ENCODE assay signal across 1 cellular context in the genomic region with DNA sequence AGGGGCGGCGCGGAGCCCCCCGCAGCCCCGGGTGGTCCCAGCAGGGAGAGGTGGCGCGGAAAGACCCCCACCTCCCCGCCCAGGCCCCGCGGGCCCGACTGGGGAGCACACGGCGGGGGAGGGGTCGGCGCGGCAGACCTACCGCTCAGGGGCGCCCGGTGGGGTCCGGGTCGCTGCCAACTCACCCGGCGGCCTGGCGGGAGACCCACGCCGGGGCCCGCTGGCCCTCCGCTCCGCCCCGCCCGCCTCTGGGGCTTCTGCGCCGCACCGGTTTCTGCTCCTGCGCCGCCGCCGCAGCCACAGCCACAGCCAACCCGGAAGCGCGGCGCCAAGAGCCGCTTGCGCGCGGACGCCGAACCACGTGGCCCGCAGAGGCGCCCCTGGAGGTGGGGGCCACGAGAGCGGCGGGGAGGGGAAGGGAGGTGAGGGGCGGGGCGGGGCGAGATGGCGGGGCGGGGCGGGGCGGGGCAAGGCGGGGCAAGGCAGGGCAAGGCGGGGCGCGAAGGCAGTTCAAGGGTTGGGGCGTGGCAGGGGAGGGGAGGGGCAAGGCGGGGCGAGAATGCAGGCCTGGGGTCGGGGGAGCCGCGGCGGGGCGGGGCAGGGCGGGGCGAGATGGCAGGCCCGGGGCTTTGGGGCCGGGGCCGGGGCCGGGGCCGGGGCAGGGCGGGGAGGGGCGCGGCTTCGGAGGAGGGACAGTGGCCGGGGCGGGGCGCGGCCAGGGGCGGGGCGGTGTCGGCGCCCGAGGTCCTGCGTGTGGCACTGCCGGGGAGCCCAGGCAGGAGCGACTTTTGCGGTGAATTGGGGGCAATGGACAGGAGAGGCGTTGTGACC.
TF ChIP-seq lines count a peak whose summit lies in the region.

Gene ZBTB24 (minus strand): TSS at position 307 of the 831 bp plus-strand sequence. CDS start 1,193 bp downstream, outside the sequence.

TF ChIP-seq in K562, 482 proteins besides CTCF, POLR2A, EP300 and RAD21 (continued from another document and continues in another):
- TF ChIP-seq, protein P1, sequence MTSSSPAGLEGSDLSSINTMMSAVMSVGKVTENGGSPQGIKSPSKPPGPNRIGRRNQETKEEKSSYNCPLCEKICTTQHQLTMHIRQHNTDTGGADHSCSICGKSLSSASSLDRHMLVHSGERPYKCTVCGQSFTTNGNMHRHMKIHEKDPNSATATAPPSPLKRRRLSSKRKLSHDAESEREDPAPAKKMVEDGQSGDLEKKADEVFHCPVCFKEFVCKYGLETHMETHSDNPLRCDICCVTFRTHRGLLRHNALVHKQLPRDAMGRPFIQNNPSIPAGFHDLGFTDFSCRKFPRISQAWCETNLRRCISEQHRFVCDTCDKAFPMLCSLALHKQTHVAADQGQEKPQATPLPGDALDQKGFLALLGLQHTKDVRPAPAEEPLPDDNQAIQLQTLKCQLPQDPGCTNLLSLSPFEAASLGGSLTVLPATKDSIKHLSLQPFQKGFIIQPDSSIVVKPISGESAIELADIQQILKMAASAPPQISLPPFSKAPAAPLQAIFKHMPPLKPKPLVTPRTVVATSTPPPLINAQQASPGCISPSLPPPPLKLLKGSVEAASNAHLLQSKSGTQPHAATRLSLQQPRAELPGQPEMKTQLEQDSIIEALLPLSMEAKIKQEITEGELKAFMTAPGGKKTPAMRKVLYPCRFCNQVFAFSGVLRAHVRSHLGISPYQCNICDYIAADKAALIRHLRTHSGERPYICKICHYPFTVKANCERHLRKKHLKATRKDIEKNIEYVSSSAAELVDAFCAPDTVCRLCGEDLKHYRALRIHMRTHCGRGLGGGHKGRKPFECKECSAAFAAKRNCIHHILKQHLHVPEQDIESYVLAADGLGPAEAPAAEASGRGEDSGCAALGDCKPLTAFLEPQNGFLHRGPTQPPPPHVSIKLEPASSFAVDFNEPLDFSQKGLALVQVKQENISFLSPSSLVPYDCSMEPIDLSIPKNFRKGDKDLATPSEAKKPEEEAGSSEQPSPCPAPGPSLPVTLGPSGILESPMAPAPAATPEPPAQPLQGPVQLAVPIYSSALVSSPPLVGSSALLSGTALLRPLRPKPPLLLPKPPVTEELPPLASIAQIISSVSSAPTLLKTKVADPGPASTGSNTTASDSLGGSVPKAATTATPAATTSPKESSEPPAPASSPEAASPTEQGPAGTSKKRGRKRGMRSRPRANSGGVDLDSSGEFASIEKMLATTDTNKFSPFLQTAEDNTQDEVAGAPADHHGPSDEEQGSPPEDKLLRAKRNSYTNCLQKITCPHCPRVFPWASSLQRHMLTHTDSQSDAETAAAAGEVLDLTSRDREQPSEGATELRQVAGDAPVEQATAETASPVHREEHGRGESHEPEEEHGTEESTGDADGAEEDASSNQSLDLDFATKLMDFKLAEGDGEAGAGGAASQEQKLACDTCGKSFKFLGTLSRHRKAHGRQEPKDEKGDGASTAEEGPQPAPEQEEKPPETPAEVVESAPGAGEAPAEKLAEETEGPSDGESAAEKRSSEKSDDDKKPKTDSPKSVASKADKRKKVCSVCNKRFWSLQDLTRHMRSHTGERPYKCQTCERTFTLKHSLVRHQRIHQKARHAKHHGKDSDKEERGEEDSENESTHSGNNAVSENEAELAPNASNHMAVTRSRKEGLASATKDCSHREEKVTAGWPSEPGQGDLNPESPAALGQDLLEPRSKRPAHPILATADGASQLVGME (CRISPR knock-in tag; IDR thresholded peaks at IDR 0.05), result no peak
- peak; percentile 60 for TF ChIP-seq CCNT2 (IDR thresholded peaks at IDR 0.05; ENCODE audit: borderline replicate concordance, extremely low read depth, insufficient read length, low read depth, low read length)
- no peak for TF ChIP-seq CREM (IDR thresholded peaks at IDR 0.05; ENCODE audit: low read depth)
- TF ChIP-seq IFI16 (CRISPR knock-in tag; IDR thresholded peaks at IDR 0.05), result no peak
- no peak for TF ChIP-seq COPS2 (conservative IDR thresholded peaks at IDR 0.05)
- TF ChIP-seq SIN3B (IDR thresholded peaks at IDR 0.05; ENCODE audit: low read depth), result peak; percentile 41; the same call in 1 of the 2 replicates
- no peak for TF ChIP-seq E2F5 (CRISPR knock-in tag; IDR thresholded peaks at IDR 0.05)
- no peak for TF ChIP-seq HBP1 (CRISPR knock-in tag; IDR thresholded peaks at IDR 0.05)
- no peak for TF ChIP-seq RBM39 (optimal IDR thresholded peaks at IDR 0.05; ENCODE audit: low read depth, low read length)
- TF ChIP-seq, protein P2, sequence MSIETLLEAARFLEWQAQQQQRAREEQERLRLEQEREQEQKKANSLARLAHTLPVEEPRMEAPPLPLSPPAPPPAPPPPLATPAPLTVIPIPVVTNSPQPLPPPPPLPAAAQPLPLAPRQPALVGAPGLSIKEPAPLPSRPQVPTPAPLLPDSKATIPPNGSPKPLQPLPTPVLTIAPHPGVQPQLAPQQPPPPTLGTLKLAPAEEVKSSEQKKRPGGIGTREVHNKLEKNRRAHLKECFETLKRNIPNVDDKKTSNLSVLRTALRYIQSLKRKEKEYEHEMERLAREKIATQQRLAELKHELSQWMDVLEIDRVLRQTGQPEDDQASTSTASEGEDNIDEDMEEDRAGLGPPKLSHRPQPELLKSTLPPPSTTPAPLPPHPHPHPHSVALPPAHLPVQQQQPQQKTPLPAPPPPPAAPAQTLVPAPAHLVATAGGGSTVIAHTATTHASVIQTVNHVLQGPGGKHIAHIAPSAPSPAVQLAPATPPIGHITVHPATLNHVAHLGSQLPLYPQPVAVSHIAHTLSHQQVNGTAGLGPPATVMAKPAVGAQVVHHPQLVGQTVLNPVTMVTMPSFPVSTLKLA (conservative IDR thresholded peaks at IDR 0.05), result peak; percentile 24 to 80; a peak in 2 of 4 replicates
- peak; percentile 95 to 96 for TF ChIP-seq MAZ (CRISPR knock-in tag; conservative IDR thresholded peaks at IDR 0.05 in 1 of 2, IDR thresholded peaks at IDR 0.05 in 1 of 2)
- TF ChIP-seq, protein P3, sequence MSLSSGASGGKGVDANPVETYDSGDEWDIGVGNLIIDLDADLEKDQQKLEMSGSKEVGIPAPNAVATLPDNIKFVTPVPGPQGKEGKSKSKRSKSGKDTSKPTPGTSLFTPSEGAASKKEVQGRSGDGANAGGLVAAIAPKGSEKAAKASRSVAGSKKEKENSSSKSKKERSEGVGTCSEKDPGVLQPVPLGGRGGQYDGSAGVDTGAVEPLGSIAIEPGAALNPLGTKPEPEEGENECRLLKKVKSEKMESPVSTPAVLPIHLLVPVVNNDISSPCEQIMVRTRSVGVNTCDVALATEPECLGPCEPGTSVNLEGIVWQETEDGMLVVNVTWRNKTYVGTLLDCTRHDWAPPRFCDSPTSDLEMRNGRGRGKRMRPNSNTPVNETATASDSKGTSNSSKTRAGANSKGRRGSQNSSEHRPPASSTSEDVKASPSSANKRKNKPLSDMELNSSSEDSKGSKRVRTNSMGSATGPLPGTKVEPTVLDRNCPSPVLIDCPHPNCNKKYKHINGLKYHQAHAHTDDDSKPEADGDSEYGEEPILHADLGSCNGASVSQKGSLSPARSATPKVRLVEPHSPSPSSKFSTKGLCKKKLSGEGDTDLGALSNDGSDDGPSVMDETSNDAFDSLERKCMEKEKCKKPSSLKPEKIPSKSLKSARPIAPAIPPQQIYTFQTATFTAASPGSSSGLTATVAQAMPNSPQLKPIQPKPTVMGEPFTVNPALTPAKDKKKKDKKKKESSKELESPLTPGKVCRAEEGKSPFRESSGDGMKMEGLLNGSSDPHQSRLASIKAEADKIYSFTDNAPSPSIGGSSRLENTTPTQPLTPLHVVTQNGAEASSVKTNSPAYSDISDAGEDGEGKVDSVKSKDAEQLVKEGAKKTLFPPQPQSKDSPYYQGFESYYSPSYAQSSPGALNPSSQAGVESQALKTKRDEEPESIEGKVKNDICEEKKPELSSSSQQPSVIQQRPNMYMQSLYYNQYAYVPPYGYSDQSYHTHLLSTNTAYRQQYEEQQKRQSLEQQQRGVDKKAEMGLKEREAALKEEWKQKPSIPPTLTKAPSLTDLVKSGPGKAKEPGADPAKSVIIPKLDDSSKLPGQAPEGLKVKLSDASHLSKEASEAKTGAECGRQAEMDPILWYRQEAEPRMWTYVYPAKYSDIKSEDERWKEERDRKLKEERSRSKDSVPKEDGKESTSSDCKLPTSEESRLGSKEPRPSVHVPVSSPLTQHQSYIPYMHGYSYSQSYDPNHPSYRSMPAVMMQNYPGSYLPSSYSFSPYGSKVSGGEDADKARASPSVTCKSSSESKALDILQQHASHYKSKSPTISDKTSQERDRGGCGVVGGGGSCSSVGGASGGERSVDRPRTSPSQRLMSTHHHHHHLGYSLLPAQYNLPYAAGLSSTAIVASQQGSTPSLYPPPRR (CRISPR knock-in tag; IDR thresholded peaks at IDR 0.05; ENCODE audit: borderline replicate concordance), result no peak
- TF ChIP-seq MXI1 (IDR thresholded peaks at IDR 0.05; ENCODE audit: low read depth, low read length), result peak; percentile 52; the same call in 1 of the 2 replicates
- TF ChIP-seq ZNF445 (CRISPR knock-in tag; IDR thresholded peaks at IDR 0.05; ENCODE audit: low read depth), result no peak
- TF ChIP-seq HMGXB4 (CRISPR knock-in tag; IDR thresholded peaks at IDR 0.05), result no peak
- TF ChIP-seq ZNF79 (CRISPR knock-in tag; IDR thresholded peaks at IDR 0.05; ENCODE audit: low read depth), result no peak
- TF ChIP-seq SP1 (CRISPR knock-in tag; IDR thresholded peaks at IDR 0.05), result peak; percentile 53; the same call in 1 of the 2 replicates
- TF ChIP-seq JUNB (CRISPR knock-in tag; conservative IDR thresholded peaks at IDR 0.05), result no peak
- no peak for TF ChIP-seq KDM2B (CRISPR knock-in tag; IDR thresholded peaks at IDR 0.05)
- TF ChIP-seq THRA (IDR thresholded peaks at IDR 0.05), result no peak
- TF ChIP-seq HOXB6 (CRISPR knock-in tag; IDR thresholded peaks at IDR 0.05; ENCODE audit: borderline replicate concordance), result no peak
- no peak for TF ChIP-seq RBM17 (IDR thresholded peaks at IDR 0.05; ENCODE audit: borderline replicate concordance, low read depth, low read length)
- no peak for TF ChIP-seq TSC22D4 (tag; IDR thresholded peaks at IDR 0.05)
- TF ChIP-seq KDM1A (IDR thresholded peaks at IDR 0.05), result no peak
- TF ChIP-seq BRF2 (IDR thresholded peaks at IDR 0.05; ENCODE audit: borderline replicate concordance, insufficient read depth, insufficient read length), result no peak
- TF ChIP-seq PHF8 (IDR thresholded peaks at IDR 0.05; ENCODE audit: borderline replicate concordance, low read length), result peak; percentile 88
- TF ChIP-seq HSF4 (CRISPR knock-in tag; IDR thresholded peaks at IDR 0.05; ENCODE audit: borderline replicate concordance), result no peak
- TF ChIP-seq ZNF75A (CRISPR knock-in tag; IDR thresholded peaks at IDR 0.05), result no peak
- TF ChIP-seq, protein P4, sequence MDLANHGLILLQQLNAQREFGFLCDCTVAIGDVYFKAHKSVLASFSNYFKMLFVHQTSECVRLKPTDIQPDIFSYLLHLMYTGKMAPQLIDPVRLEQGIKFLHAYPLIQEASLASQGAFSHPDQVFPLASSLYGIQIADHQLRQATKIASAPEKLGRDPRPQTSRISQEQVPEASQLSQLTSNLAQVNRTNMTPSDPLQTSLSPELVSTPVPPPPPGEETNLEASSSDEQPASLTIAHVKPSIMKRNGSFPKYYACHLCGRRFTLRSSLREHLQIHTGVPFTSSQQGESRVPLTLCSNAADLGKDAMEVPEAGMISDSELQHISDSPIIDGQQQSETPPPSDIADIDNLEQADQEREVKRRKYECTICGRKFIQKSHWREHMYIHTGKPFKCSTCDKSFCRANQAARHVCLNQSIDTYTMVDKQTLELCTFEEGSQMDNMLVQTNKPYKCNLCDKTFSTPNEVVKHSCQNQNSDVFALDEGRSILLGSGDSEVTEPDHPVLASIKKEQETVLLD (IDR thresholded peaks at IDR 0.05), result no peak
- TF ChIP-seq ZNF561 (CRISPR knock-in tag; conservative IDR thresholded peaks at IDR 0.05), result no peak
- no peak for TF ChIP-seq ZNF124 (CRISPR knock-in tag; IDR thresholded peaks at IDR 0.05)
- TF ChIP-seq MCM5 (IDR thresholded peaks at IDR 0.05; ENCODE audit: low read depth), result no peak
- TF ChIP-seq ZKSCAN8 (CRISPR knock-in tag; IDR thresholded peaks at IDR 0.05), result no peak
- TF ChIP-seq ZNF695 (CRISPR knock-in tag; IDR thresholded peaks at IDR 0.05), result no peak
- no peak for TF ChIP-seq KAT2B (IDR thresholded peaks at IDR 0.05; ENCODE audit: low read depth, low read length)
